ENCODE assay signal across 14 cellular contexts in genomic region chr10:60524541-60524940, GRCh38.
A peak's percentile ranks its signal among the peaks of the same experiment; 100 is the strongest.
DNase-seq lines count a peak whose midpoint lies in the region; TF ChIP-seq lines count a peak whose summit lies in the region.
"Had no signal": no experiment of that assay in that cellular context is flagged by ENCODE, and none has a peak within 500 bp of the region (broad histone marks: within the 10 kb centered on the region; RNA-seq: fewer than 3 reads in every experiment).

No MANE protein-coding gene starts in this region.

- DNase-seq in NK-92 treated with Interleukin-12 subunit alpha and Interleukin-12 subunit beta, amount 100 ng/mL, for 24 hours (lab: John Stamatoyannopoulos, UW) = peak; percentile 13
- DNase-seq in NK-92 (lab: John Stamatoyannopoulos, UW; ENCODE audit: unreplicated experiment) = no peak
- DNase-seq in HCEC 1CT = peak; percentile 11
- peak; percentile 88 for DNase-seq in brain microvascular endothelial cell
- DNase-seq in kidney tubule cell (ENCODE audit: low spot score) = peak; percentile 26
- DNase-seq in NCI-H524 treated with DMSO at 0.1 percent for 48 hours (lab: John Stamatoyannopoulos, UW) = no peak
- DNase-seq in GOT3 (lab: John Stamatoyannopoulos, UW) = no peak
- DNase-seq in NCI-H128 (lab: John Stamatoyannopoulos, UW; ENCODE audit: unreplicated experiment) = no peak
- DNase-seq: 8988T, dermis blood vessel endothelial cell, NCI-H1105, NCI-H345, small intestine, upper lobe of left lung had no signal

- in situ Hi-C loops in brain microvascular endothelial cell (cut with HindIII; ENCODE audit: low pct_ligation_motif_present, low sequenced_read_pairs) = no loop called here

- no peaks in the 10 kb centered on the region for H3K36me3 ChIP-seq in brain microvascular endothelial cell (replicated peaks)
- H3K36me3 ChIP-seq: upper lobe of left lung had no signal

- no peak overlapping the region for H3K27ac ChIP-seq in brain microvascular endothelial cell
- H3K27ac ChIP-seq: upper lobe of left lung had no signal

- no peak overlapping the region for H3K4me3 ChIP-seq in brain microvascular endothelial cell (ENCODE audit: low read depth, low read length)
- H3K4me3 ChIP-seq: upper lobe of left lung had no signal

- no peak for TF ChIP-seq CTCF in brain microvascular endothelial cell (IDR thresholded peaks at IDR 0.05; ENCODE audit: low read depth, low read length, missing control alignments)

- no peaks in the 10 kb centered on the region for H3K27me3 ChIP-seq in brain microvascular endothelial cell (replicated peaks)
- H3K27me3 ChIP-seq: upper lobe of left lung had no signal

Comparison
In these comparisons a context has a peak if more than half of its experiments do, and no peak if none do; other contexts are left out.
1. DNase-seq: peak in NK-92 treated with Interleukin-12 subunit alpha and Interleukin-12 subunit beta, amount 100 ng/mL, for 24 hours (single experiment), HCEC 1CT (single experiment), brain microvascular endothelial cell (single experiment) and kidney tubule cell (single experiment); none in NK-92 (single experiment), NCI-H524 treated with DMSO at 0.1 percent for 48 hours (single experiment), GOT3 (single experiment) and NCI-H128 (single experiment).